8 cellular contexts compared by ENCODE assay signal in genomic region chr1:43529206-43529731, GRCh38. TPM values are rescaled to one million over a fixed set of nuclear protein-coding genes. Genes with fewer than 3 reads are reported as not detected.
A peak's percentile ranks its signal among the peaks of the same experiment; 100 is the strongest.
DNase-seq lines count a peak whose midpoint lies in the region; ATAC-seq and TF ChIP-seq lines count a peak whose summit lies in the region.

No MANE protein-coding gene starts in this region.

- peaks cover 34% of the 10 kb centered on the region for H3K4me1 Mint-ChIP-seq in endodermal cell

- DNase-seq in COLO668 (lab: John Stamatoyannopoulos, UW; ENCODE audit: unreplicated experiment) (peak; percentile 95), NOMO-1 treated with dmso at 0.1 percent for 144 hours (lab: John Stamatoyannopoulos, UW; ENCODE audit: unreplicated experiment) (peak; percentile 33), endodermal cell (peak; percentile 93), mesendoderm (peak; percentile 93)
- DNase-seq in activated CD8-positive, alpha-beta memory T cell treated with anti-CD3 and anti-CD28 coated beads for 24 hours, result peak; percentile 92
- DNase-seq in stimulated activated CD8-positive, alpha-beta memory T cell treated with anti-CD3 and anti-CD28 coated beads, Interleukin-15, amount 100 ng/mL, for 48 hours (ENCODE audit: low read depth in 2 of 2), result peak; percentile 53 to 56

- H3K36me3 Mint-ChIP-seq in endodermal cell (ENCODE audit: low read depth), result no peaks in the 10 kb centered on the region

- peak overlapping the region; percentile 15 for H3K56ac ChIP-seq in mesendoderm (ENCODE audit: low read length)

- no peaks in the 10 kb centered on the region for H3K36me3 ChIP-seq in HUES48 (ENCODE audit: control insufficient read depth, insufficient read depth, low read length)
- H3K36me3 ChIP-seq in endodermal cell (ENCODE audit: control insufficient read depth, insufficient read depth, low read length), result no peaks in the 10 kb centered on the region
- H3K36me3 ChIP-seq in mesendoderm (ENCODE audit: control insufficient read depth, insufficient read depth, low read length), result no peaks in the 10 kb centered on the region

- no peak overlapping the region for H4K8ac ChIP-seq in mesendoderm (ENCODE audit: low read depth, low read length)

- H3K27me3 ChIP-seq in HUES48 (ENCODE audit: control insufficient read depth, insufficient read depth, low read length) (peaks cover 12% of the 10 kb centered on the region), endodermal cell (ENCODE audit: control insufficient read depth, insufficient read depth, low read length, poor library complexity, severe bottlenecking) (no peaks in the 10 kb centered on the region), mesendoderm (ENCODE audit: insufficient read depth, low read length, poor library complexity) (no peaks in the 10 kb centered on the region)

- H2AK5ac ChIP-seq in mesendoderm (ENCODE audit: low read length), result no peak overlapping the region

- peaks cover 8% of the 10 kb centered on the region for H3K79me1 ChIP-seq in mesendoderm (ENCODE audit: low read length)

- no peaks in the 10 kb centered on the region for H3K9me3 Mint-ChIP-seq in endodermal cell

- no peak overlapping the region for H2BK5ac ChIP-seq in mesendoderm (ENCODE audit: low read length)

- peak overlapping the region; percentile 1 for H3K4me2 ChIP-seq in mesendoderm (ENCODE audit: low read length)

- peaks cover 9% of the 10 kb centered on the region for H3K27me3 Mint-ChIP-seq in endodermal cell (ENCODE audit: insufficient read depth)

- ATAC-seq in GM21619 (IDR thresholded peaks at IDR 0.05; ENCODE audit: unreplicated experiment), result no peak

- H2BK15ac ChIP-seq in mesendoderm (replicated peaks; ENCODE audit: low read depth), result no peak overlapping the region

- no peak overlapping the region for H3K27ac Mint-ChIP-seq in endodermal cell

- no peak overlapping the region for H3K23ac ChIP-seq in mesendoderm (ENCODE audit: low read length)

- H3K9ac ChIP-seq in HUES48 (ENCODE audit: low read depth, low read length) (no peak overlapping the region), endodermal cell (ENCODE audit: extremely low read depth, low read length, poor library complexity, severe bottlenecking) (no peak overlapping the region), mesendoderm (ENCODE audit: low read length) (no peak overlapping the region)

- H3K9me3 ChIP-seq in HUES48 (ENCODE audit: control insufficient read depth, insufficient read depth, low read length) (no peaks in the 10 kb centered on the region), endodermal cell (ENCODE audit: control insufficient read depth, low read length) (no peaks in the 10 kb centered on the region)

- 28 to 35% methylated on average over 5 to 11 of the region's 11 CpGs for whole genome bisulfite sequencing in endodermal cell (ENCODE audit: insufficient coverage in 1 of 2, insufficient read length in 1 of 2), 2 experiments
- whole genome bisulfite sequencing in mesendoderm (ENCODE audit: extremely low coverage, insufficient coverage, low lambda C conversion rate), result no CpG with 5 or more reads among the region's 11 CpGs

- H3K79me2 ChIP-seq in mesendoderm (ENCODE audit: control insufficient read depth, insufficient read depth, low read length), result peaks cover 22% of the 10 kb centered on the region

- H3K4me3 Mint-ChIP-seq in endodermal cell, result peak overlapping the region; percentile 95

- H3K27ac ChIP-seq in HUES48 (ENCODE audit: low read depth, low read length), result no peak overlapping the region
- no peak overlapping the region for H3K27ac ChIP-seq in endodermal cell (ENCODE audit: low read depth, low read length)
- no peak overlapping the region for H3K27ac ChIP-seq in mesendoderm (ENCODE audit: low read depth, low read length)

- H4K5ac ChIP-seq in mesendoderm (ENCODE audit: low read length), result no peak overlapping the region

- no peak overlapping the region for H3K18ac ChIP-seq in mesendoderm (ENCODE audit: low read length)

- TF ChIP-seq CTCF in endodermal cell (conservative IDR thresholded peaks at IDR 0.05), result peak; percentile 97

- H2BK120ac ChIP-seq in mesendoderm (ENCODE audit: low read depth, low read length), result no peak overlapping the region

- H3K4ac ChIP-seq in mesendoderm (ENCODE audit: low read depth, low read length), result no peak overlapping the region

- H3K4me3 ChIP-seq in HUES48 (ENCODE audit: low read depth, low read length), result peak overlapping the region; percentile 31; the same call in 1 of the 2 replicates
- no peak overlapping the region for H3K4me3 ChIP-seq in endodermal cell (ENCODE audit: low read length)
- no peak overlapping the region for H3K4me3 ChIP-seq in mesendoderm (ENCODE audit: low read length)

- H3K4me1 ChIP-seq in HUES48 (ENCODE audit: control insufficient read depth, insufficient read depth, low read length), result peaks cover 34% of the 10 kb centered on the region
- no peaks in the 10 kb centered on the region for H3K4me1 ChIP-seq in endodermal cell (ENCODE audit: control insufficient read depth, insufficient read depth, low read length)
- peaks cover 14% of the 10 kb centered on the region for H3K4me1 ChIP-seq in mesendoderm (ENCODE audit: control insufficient read depth, low read depth, low read length)

RNA-seq across cellular contexts. Expression of gene PTPRF, which starts 1.4 kb away (rescaled TPM):
- total RNA-seq in endodermal cell, result 100 to 1,000 TPM; 203 to 250 TPM
- polyA plus RNA-seq in endodermal cell (2013, experiment 1 of 2), result 145 TPM
- polyA plus RNA-seq in endodermal cell (2013, experiment 2 of 2), result 130 TPM
- 91.9 TPM for polyA plus RNA-seq in mesendoderm (2013, experiment 1 of 2)
- polyA plus RNA-seq in mesendoderm (2013, experiment 2 of 2), result 92.8 TPM

Comparison
In these comparisons a context has a peak if more than half of its experiments do, and no peak if none do; other contexts are left out.
1. DNase-seq: peak in every context shown above with its lines; median percentile 95 in COLO668; 93 in endodermal cell; 93 in mesendoderm; 92 in activated CD8-positive, alpha-beta memory T cell treated with anti-CD3 and anti-CD28 coated beads for 24 hours; 54 in stimulated activated CD8-positive, alpha-beta memory T cell treated with anti-CD3 and anti-CD28 coated beads, Interleukin-15, amount 100 ng/mL, for 48 hours; 33 in NOMO-1 treated with dmso at 0.1 percent for 144 hours.